Comparison of ENCODE assay signal across 27 cellular contexts in genomic region chr7:112263519-112263918, GRCh38. TPM values are rescaled to one million over a fixed set of nuclear protein-coding genes. Genes with fewer than 3 reads are reported as not detected.
A peak's percentile ranks its signal among the peaks of the same experiment; 100 is the strongest.
DNase-seq lines count a peak whose midpoint lies in the region; ATAC-seq, FAIRE-seq and TF ChIP-seq lines count a peak whose summit lies in the region.
"Had no signal": no experiment of that assay in that cellular context is flagged by ENCODE, and none has a peak within 500 bp of the region (broad histone marks: within the 10 kb centered on the region; RNA-seq: fewer than 3 reads in every experiment).

No MANE protein-coding gene starts in this region.

- no peak overlapping the region for H2AFZ ChIP-seq in IMR-90 (replicated peaks; ENCODE audit: low read length, poor library complexity)

- peak; percentile 29 for FAIRE-seq in D721Med (lab: Jason Lieb, UNC)
- FAIRE-seq: G401.6 had no signal

- H3K14ac ChIP-seq in IMR-90 (replicated peaks; ENCODE audit: low read depth, low read length): no peak overlapping the region

- H3K27ac ChIP-seq in IMR-90 (ENCODE audit: insufficient read depth, low read length) (no peak overlapping the region), VCaP (peak overlapping the region; percentile 58), spleen (no peak overlapping the region)
- H3K27ac ChIP-seq: BLaER1, psoas muscle, tibial nerve had no signal

- TF ChIP-seq RAD21 in IMR-90 (IDR thresholded peaks at IDR 0.05; ENCODE audit: low read length): no peak

- no peak overlapping the region for H2AK5ac ChIP-seq in IMR-90 (ENCODE audit: low read depth, low read length)

- dilution Hi-C loops in IMR-90 (cut with HindIII; ENCODE audit: low sequenced_read_pairs, unreplicated experiment): no loop called here

- peaks cover 3% of the 10 kb centered on the region; the same call in 1 of the 2 replicates for H4K20me1 ChIP-seq in IMR-90 (ENCODE audit: insufficient read depth, low read length)

- H3K4me1 ChIP-seq in IMR-90 (ENCODE audit: control insufficient read depth, insufficient read depth, low read length) (peaks cover 2% of the 10 kb centered on the region; the same call in 1 of the 2 replicates), mucosa of descending colon (ENCODE audit: low read depth) (peaks cover 6% of the 10 kb centered on the region), spleen (peaks cover 0 to 30% (median 16%) of the 10 kb centered on the region in 6 donors)

- POLR2A ChIA-PET in IMR-90 (lab: Charles Lee; ENCODE audit: unreplicated experiment): no interaction called here

- H2BK120ac ChIP-seq in IMR-90 (ENCODE audit: low read depth, low read length): no peak overlapping the region

- H4K91ac ChIP-seq in IMR-90 (ENCODE audit: insufficient read depth, low read depth, low read length): no peak overlapping the region

- no peak overlapping the region for H3K9ac ChIP-seq in IMR-90 (ENCODE audit: low read depth, low read length)
- H3K9ac ChIP-seq: BLaER1 had no signal

- H4K5ac ChIP-seq in IMR-90 (ENCODE audit: low read depth, low read length): no peak overlapping the region

- H3K27me3 ChIP-seq in IMR-90 (ENCODE audit: control insufficient read depth, insufficient read depth, low read length) (no peaks in the 10 kb centered on the region), spleen (replicated peaks in 1 of 7) (no peaks in the 10 kb centered on the region)
- H3K27me3 ChIP-seq: BLaER1, tibial nerve had no signal

- H3K23ac ChIP-seq in IMR-90 (ENCODE audit: low read depth, low read length): no peak overlapping the region

- H3K56ac ChIP-seq in IMR-90 (ENCODE audit: extremely low read depth, insufficient read depth, low read length): no peak overlapping the region

- H2AK9ac ChIP-seq in IMR-90 (replicated peaks; ENCODE audit: low read depth, low read length, poor library complexity): no peak overlapping the region

- no peak overlapping the region for H3K4ac ChIP-seq in IMR-90 (ENCODE audit: low read depth, low read length)

- H2BK15ac ChIP-seq in IMR-90 (ENCODE audit: low read depth, low read length): no peak overlapping the region

- no peak overlapping the region for H4K8ac ChIP-seq in IMR-90 (ENCODE audit: low read depth in 2 of 2, low read length in 2 of 2)

- CTCF ChIA-PET in IMR-90 (lab: Yijun Ruan, JAX): interaction anchor here (2.1 kb wide), 1 partner anchor 11 kb away, joined by 4 read pairs; no protein-coding TSS in a partner anchor

- no peaks in the 10 kb centered on the region for H3K9me1 ChIP-seq in IMR-90 (ENCODE audit: insufficient read depth, low read length)

- no peak for DNase-seq in D721Med (ENCODE audit: insufficient read length, low spot score)
- no peak for DNase-seq in IMR-90
- DNase-seq in mucosa of descending colon: no peak
- no peak for DNase-seq in spleen
- no peak for DNase-seq in activated CD4-positive, alpha-beta T cell treated with anti-CD3 and anti-CD28 coated beads for 48 hours
- DNase-seq in NCI-H1092 treated with DMSO at 0.1 percent for 48 hours (lab: John Stamatoyannopoulos, UW): no peak
- DNase-seq: activated CD4-positive, alpha-beta memory T cell treated with anti-CD3 and anti-CD28 coated beads for 36 hours; activated CD8-positive, alpha-beta memory T cell treated with anti-CD3 and anti-CD28 coated beads, Interleukin-2, amount 50 U/mL, for 4 hours; activated naive CD4-positive, alpha-beta T cell treated with Interleukin-2 at 50 U/mL for 16 hours; central memory CD4-positive, alpha-beta T cell; endodermal cell; glutamatergic neuron; KBM-7; naive thymus-derived CD4-positive, alpha-beta T cell; NCI-H1436 treated with DMSO at 0.1 percent for 48 hours; NK-92 treated with Interleukin-12 subunit alpha and Interleukin-12 subunit beta, amount 100 ng/mL, for 24 hours; PC-3; psoas muscle; stimulated activated CD4-positive, alpha-beta T cell treated with anti-CD3 and anti-CD28 coated beads, Interleukin-4, amount 100 ng/mL, for 4 hours; T-helper 2 cell had no signal

- H3K79me1 ChIP-seq in IMR-90 (ENCODE audit: low read depth in 1 of 2, low read length in 2 of 2): peaks cover 13 to 31% of the 10 kb centered on the region in 2 experiments; a peak in 3 of 4 replicates

- no peak overlapping the region for H2BK20ac ChIP-seq in IMR-90 (ENCODE audit: low read depth, low read length)

- TF ChIP-seq POLR2A in IMR-90 (IDR thresholded peaks at IDR 0.05; ENCODE audit: low read depth, low read length) (no peak), spleen (IDR thresholded peaks at IDR 0.05) (no peak)

- H3K4me3 ChIP-seq in IMR-90 (ENCODE audit: insufficient read depth, low read depth, low read length): no peak overlapping the region
- no peak overlapping the region for H3K4me3 ChIP-seq in mucosa of descending colon
- no peak overlapping the region for H3K4me3 ChIP-seq in spleen
- H3K4me3 ChIP-seq: BLaER1, psoas muscle, tibial nerve had no signal

- H3K9me3 ChIP-seq in IMR-90 (ENCODE audit: control insufficient read depth, insufficient read depth, low read length) (no peaks in the 10 kb centered on the region), mucosa of descending colon (no peaks in the 10 kb centered on the region), spleen (no peaks in the 10 kb centered on the region)
- H3K9me3 ChIP-seq: BLaER1, psoas muscle, tibial nerve had no signal

- in situ Hi-C loops in IMR-90 (cut with MboI; ENCODE audit: low sequenced_read_pairs): no loop called here

- ATAC-seq in IMR-90 (ENCODE audit: low read depth) (peak; percentile 53), mucosa of descending colon (peak; percentile 22), GM19455 (IDR thresholded peaks at IDR 0.05; ENCODE audit: unreplicated experiment) (no peak)
- ATAC-seq: activated CD4-positive, CD25-positive, alpha-beta regulatory T cell treated with anti-CD3 and anti-CD28 coated beads, Interleukin-2, amount 50 U/mL, for 24 hours; naive thymus-derived CD4-positive, alpha-beta T cell; sciatic nerve had no signal

- no TSS peak for BruUV-seq in IMR-90 (replicated peaks; lab: Mats Ljungman, UMichigan)

- H2BK5ac ChIP-seq in IMR-90 (ENCODE audit: low read depth, low read length, poor library complexity, severe bottlenecking): no peak overlapping the region

- H3K4me2 ChIP-seq in IMR-90 (ENCODE audit: low read depth, low read length): no peak overlapping the region
- H3K4me2 ChIP-seq: BLaER1 had no signal

- H3K36me3 ChIP-seq in IMR-90 (ENCODE audit: control insufficient read depth, insufficient read depth, low read length): no peaks in the 10 kb centered on the region
- no peaks in the 10 kb centered on the region for H3K36me3 ChIP-seq in mucosa of descending colon (ENCODE audit: low read depth)
- no peaks in the 10 kb centered on the region for H3K36me3 ChIP-seq in spleen
- H3K36me3 ChIP-seq: BLaER1, tibial nerve had no signal

- intact Hi-C loops in IMR-90 (cut with micrococcal nuclease): no loop called here
- intact Hi-C loops in mucosa of descending colon (cut with DNase I, micrococcal nuclease): no loop called here
- intact Hi-C loops in spleen (cut with DNase I; ENCODE audit: low total_unique reads): no loop called here

- no peak for TF ChIP-seq CTCF in D721Med (IDR thresholded peaks at IDR 0.05; ENCODE audit: insufficient read depth, missing control alignments)
- no peak for TF ChIP-seq CTCF in IMR-90 (conservative IDR thresholded peaks at IDR 0.05; ENCODE audit: low read depth, low read length)
- TF ChIP-seq CTCF in VCaP (conservative IDR thresholded peaks at IDR 0.05): no peak
- TF ChIP-seq CTCF in mucosa of descending colon (IDR thresholded peaks at IDR 0.05): no peak
- no peak for TF ChIP-seq CTCF in spleen (IDR thresholded peaks at IDR 0.05 in 8 of 11, conservative IDR thresholded peaks at IDR 0.05 in 3 of 11)

- H3K18ac ChIP-seq in IMR-90 (ENCODE audit: low read depth, low read length): no peak overlapping the region

TF ChIP-seq in IMR-90, 13 proteins besides CTCF, POLR2A, EP300 and RAD21:
- TF ChIP-seq MAFK (IDR thresholded peaks at IDR 0.05; ENCODE audit: low read depth, low read length) (peak; percentile 91), RFX5 (IDR thresholded peaks at IDR 0.05; ENCODE audit: low read depth, low read length) (no peak)
TF ChIP-seq in IMR-90: peak in this region for 1.

RNA-seq across cellular contexts. Expression of gene ZNF277, which starts 57.0 kb away (rescaled TPM):
- total RNA-seq in IMR-90 (2012; rRNA removed): 21.3 and 45.0 TPM in 2 replicates
- polyA plus RNA-seq in IMR-90 (2012; rRNA removed): 6.0 and 7.3 TPM in 2 replicates
- 2.5 and 3.2 TPM in 2 replicates for polyA plus RNA-seq in IMR-90 (2012; cell fraction: cytosol; rRNA removed)
- 0.51 and 4.0 TPM in 2 replicates for polyA plus RNA-seq in IMR-90 (2012; cell fraction: nucleus; rRNA removed; ENCODE audit: low replicate concordance)
- total RNA-seq in mucosa of descending colon: 10 to 100 TPM; 16.8 to 26.9 (median 22.0) TPM
- 10 to 100 TPM; 17.9 to 36.1 (median 20.6) TPM for total RNA-seq in spleen
- polyA plus RNA-seq in spleen: 10 to 100 TPM; 14.5 to 19.0 (median 18.8) TPM

RNA-seq across cellular contexts. Expression of gene DOCK4, which starts 57.3 kb away (rescaled TPM):
- total RNA-seq in IMR-90 (2012; rRNA removed) (12.2 and 14.2 TPM in 2 replicates), mucosa of descending colon (10 to 100 TPM in 2 of 3 donors, 1 to 10 TPM in 1; 9.2 to 18.4 (median 12.7) TPM), spleen (10 to 100 TPM; 11.4 to 26.9 (median 15.9) TPM)
- polyA plus RNA-seq in IMR-90 (2012; rRNA removed) (4.2 and 4.4 TPM in 2 replicates), spleen (1 to 10 TPM; 1.4 to 3.4 (median 1.5) TPM)
- 1.8 and 2.3 TPM in 2 replicates for polyA plus RNA-seq in IMR-90 (2012; cell fraction: cytosol; rRNA removed)
- polyA plus RNA-seq in IMR-90 (2012; cell fraction: nucleus; rRNA removed; ENCODE audit: low replicate concordance): 7.2 and 10.9 TPM in 2 replicates
